Comparison of ENCODE assay signal across 23 cellular contexts in the genomic region with DNA sequence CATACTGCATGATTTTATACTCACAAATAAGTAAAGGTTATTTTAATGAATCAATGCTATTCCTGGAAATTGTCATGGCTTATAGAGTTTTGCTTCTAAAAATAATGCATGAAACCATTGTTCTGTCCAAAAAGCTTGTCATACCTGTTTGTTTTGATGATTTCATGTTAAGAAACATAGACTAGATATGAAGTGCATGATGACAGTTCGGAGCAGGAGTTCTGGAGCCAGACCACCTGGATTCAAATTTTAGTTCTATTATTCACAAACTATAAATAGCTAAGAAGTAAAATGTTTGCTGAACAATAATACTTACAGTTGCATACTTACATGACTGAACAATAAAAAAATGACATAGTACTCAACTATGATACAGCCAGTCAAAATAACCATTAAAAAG.
"Had no signal": no experiment of that assay in that cellular context is flagged by ENCODE, and none has a peak within 500 bp of the region (broad histone marks: within the 10 kb centered on the region; RNA-seq: fewer than 3 reads in every experiment).

No MANE protein-coding gene starts in this region.

- H3K27ac ChIP-seq: epithelial cell of prostate, esophagus muscularis mucosa, heart left ventricle, parathyroid adenoma, prostate gland, right lobe of liver, stomach, thoracic aorta, transverse colon had no signal

- H3K9me3 ChIP-seq: esophagus muscularis mucosa, heart left ventricle, prostate gland, right lobe of liver, stomach, thoracic aorta, transverse colon had no signal

- H3K4me3 Mint-ChIP-seq: naive B cell, nephron had no signal

- H3K4me1 ChIP-seq: parathyroid adenoma, prostate gland, right lobe of liver, stomach, transverse colon had no signal

- H3K9me3 Mint-ChIP-seq: naive B cell, nephron had no signal

- H3K27me3 ChIP-seq: esophagus muscularis mucosa, heart left ventricle, right lobe of liver, stomach, transverse colon had no signal

- H3K4me3 ChIP-seq: esophagus muscularis mucosa, heart left ventricle, prostate gland, right lobe of liver, stomach, thoracic aorta, transverse colon had no signal

- ATAC-seq: heart left ventricle, right lobe of liver had no signal

- FAIRE-seq: islet of Langerhans had no signal

- DNase-seq: effector memory CD4-positive, alpha-beta T cell; foreskin melanocyte; heart left ventricle; hippocampal formation; kidney glomerular epithelial cell; mesendoderm; naive B cell; occipital lobe; retina; right lobe of liver; stimulated activated CD4-positive, alpha-beta T cell treated with anti-CD3 and anti-CD28 coated beads, Interleukin-2, amount 100 ng/mL, for 24 hours; stimulated activated CD4-positive, alpha-beta T cell treated with anti-CD3 and anti-CD28 coated beads, Interleukin-4, amount 100 ng/mL, for 4 hours; stimulated activated naive CD4-positive, alpha-beta T cell; stomach; substantia nigra; transverse colon had no signal

- H3K9ac ChIP-seq: parathyroid adenoma had no signal

- H3K27ac Mint-ChIP-seq: nephron had no signal

- H3K36me3 ChIP-seq: esophagus muscularis mucosa, heart left ventricle, prostate gland, right lobe of liver, stomach, thoracic aorta, transverse colon had no signal

- H3K4me1 Mint-ChIP-seq: naive B cell, nephron had no signal

- H3K36me3 Mint-ChIP-seq: naive B cell had no signal

- H2AFZ ChIP-seq: parathyroid adenoma had no signal

- H3K79me2 ChIP-seq: parathyroid adenoma had no signal
